ENCODE assay signal across 17 cellular contexts in genomic region chr2:241302083-241302482, GRCh38.
"Had no signal": no experiment of that assay in that cellular context is flagged by ENCODE, and none has a peak within 500 bp of the region (broad histone marks: within the 10 kb centered on the region; RNA-seq: fewer than 3 reads in every experiment).

No MANE protein-coding gene starts in this region.

- H3K36me3 ChIP-seq: adrenal gland, sigmoid colon, upper lobe of right lung had no signal

- H3K9me3 ChIP-seq: adrenal gland, mucosa of descending colon, sigmoid colon, upper lobe of right lung had no signal

- H3K27me3 ChIP-seq: adrenal gland, foreskin keratinocyte, sigmoid colon, upper lobe of right lung had no signal

- H3K4me1 ChIP-seq: foreskin keratinocyte had no signal

- H3K27ac ChIP-seq: foreskin keratinocyte, sigmoid colon, upper lobe of right lung had no signal

- H3K4me2 ChIP-seq: smooth muscle cell had no signal

- H3K4me3 ChIP-seq: adrenal gland, mucosa of descending colon, sigmoid colon, smooth muscle cell, upper lobe of right lung had no signal

- DNase-seq: activated B cell treated with CpG ODN at 0.5 μM for 24 hours; activated CD4-positive, alpha-beta T cell treated with anti-CD3 and anti-CD28 coated beads for 36 hours; activated CD4-positive, alpha-beta T cell treated with anti-CD3 and anti-CD28 coated beads, Interleukin-2, amount 50 U/mL, for 48 hours; activated CD8-positive, alpha-beta memory T cell treated with anti-CD3 and anti-CD28 coated beads, Interleukin-2, amount 50 U/mL, for 48 hours; activated naive CD4-positive, alpha-beta T cell; activated T-cell treated with anti-CD3 and anti-CD28 coated beads, Interleukin-2, amount 50 U/mL, for 4 hours; adrenal gland; cortex of kidney; foreskin keratinocyte; mesendoderm; mucosa of descending colon; sigmoid colon; stimulated activated CD4-positive, alpha-beta T cell treated with anti-CD3 and anti-CD28 coated beads, Interleukin-15, amount 100 ng/mL, for 24 hours; stimulated activated naive CD4-positive, alpha-beta T cell; T-cell; upper lobe of right lung had no signal
